In genomic region chr9:113541019-113541900, GRCh38 we compare ENCODE assay signal across 8 cellular contexts.
A peak's percentile ranks its signal among the peaks of the same experiment; 100 is the strongest.
DNase-seq lines count a peak whose midpoint lies in the region; TF ChIP-seq lines count a peak whose summit lies in the region.

No MANE protein-coding gene starts in this region.

- TF ChIP-seq POLR2A in stomach (IDR thresholded peaks at IDR 0.05), result no peak

- H3K9me3 ChIP-seq in WERI-Rb-1 (ENCODE audit: severe bottlenecking) (no peaks in the 10 kb centered on the region), stomach (no peaks in the 10 kb centered on the region)

- 0 out of 2 replicates have a peak, but pooled peaks have one; percentile 0 for TF ChIP-seq CTCF in WERI-Rb-1 (IDR thresholded peaks at IDR 0.05; ENCODE audit: low read depth, low read length)
- TF ChIP-seq CTCF in stomach (IDR thresholded peaks at IDR 0.05), result no peak
- no peak for TF ChIP-seq CTCF in GM10266 (IDR thresholded peaks at IDR 0.05; ENCODE audit: control insufficient read depth, insufficient read depth, low read depth, missing control alignments)

- H3K4me3 ChIP-seq in WERI-Rb-1 (ENCODE audit: low read depth, low read length) (no peak overlapping the region), stomach (no peak overlapping the region)

- peak; percentile 39 for DNase-seq in DMS 273 (lab: John Stamatoyannopoulos, UW; ENCODE audit: unreplicated experiment)
- no peak for DNase-seq in DMS 273 treated with DMSO at 0.1 percent for 48 hours (lab: John Stamatoyannopoulos, UW)
- peak; percentile 66 for DNase-seq in WERI-Rb-1
- peak; percentile 60 for DNase-seq in hepatic stellate cell (ENCODE audit: low spot score)
- peak; percentile 69 for DNase-seq in stomach
- no peak for DNase-seq in activated CD4-positive, CD25-positive, alpha-beta regulatory T cell treated with anti-CD3 and anti-CD28 coated beads, Interleukin-2, amount 50 U/mL, for 72 hours
- no peak for DNase-seq in GM10266 (ENCODE audit: extremely low spot score)
- DNase-seq in activated naive CD4-positive, alpha-beta T cell treated with anti-CD3 and anti-CD28 coated beads, Interleukin-2, amount 50 U/mL, for 16 hours, result no peak

- H3K27me3 ChIP-seq in WERI-Rb-1 (ENCODE audit: insufficient read depth, low read depth, severe bottlenecking), result no peaks in the 10 kb centered on the region
- no peaks in the 10 kb centered on the region for H3K27me3 ChIP-seq in stomach

- no peak for TF ChIP-seq EP300 in stomach (IDR thresholded peaks at IDR 0.05)

- H3K27ac ChIP-seq in WERI-Rb-1 (no peak overlapping the region), stomach (peak overlapping the region in 3 of 5 donors; percentile 4 to 37 (median 9))

- no peaks in the 10 kb centered on the region for H3K36me3 ChIP-seq in WERI-Rb-1
- H3K36me3 ChIP-seq in stomach, result peaks cover 5 to 46% (median 37%) of the 10 kb centered on the region in 4 donors

- intact Hi-C loops in stomach (cut with DNase I; ENCODE audit: low total_unique reads), result no loop called here

- 56 to 81% (median 66%) methylated on average over 8 to 12 of the region's 12 CpGs for WGBS in stomach, 5 donors

- H3K4me1 ChIP-seq in stomach, result peaks cover 0 to 50% (median 34%) of the 10 kb centered on the region in 4 donors

Comparison
In these comparisons a context has a peak if more than half of its experiments do, and no peak if none do; other contexts are left out.
1. DNase-seq: peak in DMS 273 (single experiment), WERI-Rb-1 (single experiment), hepatic stellate cell (single experiment) and stomach (single experiment); none in DMS 273 treated with DMSO at 0.1 percent for 48 hours (single experiment), activated CD4-positive, CD25-positive, alpha-beta regulatory T cell treated with anti-CD3 and anti-CD28 coated beads, Interleukin-2, amount 50 U/mL, for 72 hours (single experiment), GM10266 (single experiment) and activated naive CD4-positive, alpha-beta T cell treated with anti-CD3 and anti-CD28 coated beads, Interleukin-2, amount 50 U/mL, for 16 hours (single experiment).